Comparison of ENCODE assay signal across 16 cellular contexts in the genomic region with DNA sequence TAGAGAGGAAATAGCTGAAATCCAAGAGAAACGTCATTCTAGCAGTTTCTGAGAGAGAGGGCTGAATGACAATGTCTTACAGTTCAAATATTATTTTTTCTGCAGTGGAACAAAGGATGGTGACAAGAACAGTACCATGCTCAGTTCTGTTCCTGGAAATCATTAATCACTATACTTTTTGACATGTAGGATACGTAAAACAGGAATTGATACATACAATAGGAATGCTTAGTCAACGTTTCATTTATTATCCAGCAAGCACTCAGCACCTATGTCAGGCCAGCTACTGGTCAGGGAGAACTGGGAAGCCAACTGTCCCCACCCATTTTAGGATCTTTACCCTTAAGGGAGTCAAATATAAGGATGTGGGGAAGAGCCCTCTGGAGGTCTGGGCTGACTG.
"Had no signal": no experiment of that assay in that cellular context is flagged by ENCODE, and none has a peak within 500 bp of the region (broad histone marks: within the 10 kb centered on the region; RNA-seq: fewer than 3 reads in every experiment).

No MANE protein-coding gene starts in this region.

- DNase-seq: activated CD4-positive, CD25-positive, alpha-beta regulatory T cell treated with anti-CD3 and anti-CD28 coated beads, Interleukin-2, amount 50 U/mL, for 72 hours; activated naive CD4-positive, alpha-beta T cell treated with anti-CD3 and anti-CD28 coated beads for 36 hours; activated T-cell treated with anti-CD3 and anti-CD28 coated beads for 4 hours; cortex of kidney; effector memory CD4-positive, alpha-beta T cell; naive B cell; psoas muscle; stimulated activated naive CD8-positive, alpha-beta T cell treated with anti-CD3 and anti-CD28 coated beads, Interleukin-15, amount 100 ng/mL, for 72 hours; T-helper 1 cell; T1000; testis had no signal

- H3K9ac ChIP-seq: neural progenitor cell had no signal

- H3K27ac ChIP-seq: neural progenitor cell, psoas muscle, testis had no signal

- H3K4me2 ChIP-seq: neural progenitor cell had no signal

- H3K4me1 ChIP-seq: neural progenitor cell, psoas muscle, testis had no signal

- FAIRE-seq: islet of Langerhans had no signal

- H3K27me3 ChIP-seq: neural progenitor cell, testis had no signal

- H3K9me3 ChIP-seq: psoas muscle, testis had no signal

- ATAC-seq: activated T-helper 17 cell treated with anti-CD3 and anti-CD28 coated beads, Interleukin-2, amount 50 U/mL, for 72 hours; left lobe of liver; psoas muscle; sciatic nerve; stimulated activated naive CD8-positive, alpha-beta T cell treated with anti-CD3 and anti-CD28 coated beads, Interleukin-15, amount 100 ng/mL, for 72 hours had no signal

- H3K4me3 ChIP-seq: neural progenitor cell, psoas muscle, testis had no signal

- H2AFZ ChIP-seq: neural progenitor cell had no signal
